In the genomic region with DNA sequence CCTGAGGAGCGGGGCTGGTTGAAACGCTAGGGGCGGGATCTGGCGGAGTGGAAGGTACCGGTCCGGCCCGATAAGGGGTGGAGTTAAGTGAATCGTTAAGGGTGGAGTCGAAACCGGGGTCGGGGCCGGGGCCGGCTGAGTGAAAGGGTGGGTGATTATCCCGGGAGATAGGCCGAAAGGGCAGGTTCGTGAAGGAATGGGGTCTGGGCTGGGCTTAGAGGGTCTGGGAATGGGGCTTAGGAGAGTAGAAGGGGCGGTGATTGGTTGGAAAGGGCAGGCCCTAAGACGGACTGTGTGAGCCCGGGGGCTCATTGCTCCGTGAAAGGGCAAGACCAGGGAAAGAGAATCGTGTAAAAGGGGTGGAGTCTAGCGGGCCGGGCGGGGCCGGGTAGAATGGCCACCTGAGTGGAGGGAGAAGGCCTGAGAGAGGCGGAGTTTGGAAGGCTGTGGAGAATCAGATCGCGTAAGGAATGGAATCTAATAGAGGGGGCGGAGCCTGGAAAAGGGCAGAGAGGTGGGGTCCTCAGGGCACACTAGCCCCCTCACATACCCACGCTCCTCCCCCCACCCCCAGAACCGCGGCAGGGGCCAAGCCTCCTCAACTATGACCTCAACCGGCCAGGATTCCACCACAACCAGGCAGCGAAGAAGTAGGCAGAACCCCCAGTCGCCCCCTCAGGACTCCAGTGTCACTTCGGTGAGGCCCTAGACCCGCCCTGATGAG, we compare ENCODE assay signal across 8 cellular contexts. TPM values are rescaled to one million over a fixed set of nuclear protein-coding genes. Genes with fewer than 3 reads are reported as not detected.
DNase-seq lines count a peak whose midpoint lies in the region; ATAC-seq, FAIRE-seq and TF ChIP-seq lines count a peak whose summit lies in the region.

No MANE protein-coding gene starts in this region.

- H2AFZ ChIP-seq in K562 (ENCODE audit: low read depth, low read length), result peak overlapping the region; percentile 84

- H3K9me1 ChIP-seq in K562 (ENCODE audit: control insufficient read depth, insufficient read depth, low read length), result no peaks in the 10 kb centered on the region

- peaks cover 8% of the 10 kb centered on the region for H3K79me2 ChIP-seq in K562 (ENCODE audit: control insufficient read depth, insufficient read depth, low read length)

- intact Hi-C loops in K562 (cut with micrococcal nuclease), result loop anchor here (5.0 to 10.0 kb wide), 5 partner anchors 40 to 373 kb away; partner anchors contain the start of genes GLOD5, PLP2, PQBP1 and SUV39H1

- no peak for TF ChIP-seq CTCF in K562 (IDR thresholded peaks at IDR 0.05 in 2 of 3, conservative IDR thresholded peaks at IDR 0.05 in 1 of 3; ENCODE audit: insufficient read depth in 2 of 3, low read depth in 1 of 3, low read length in 3 of 3)

- H3K4me2 ChIP-seq in K562 (ENCODE audit: insufficient read depth, low read length) (peak overlapping the region; percentile 82), skeletal muscle satellite cell (ENCODE audit: low read length) (peak overlapping the region; percentile 80)

- DNase-seq in activated T-cell treated with anti-CD3 and anti-CD28 coated beads for 1 hour (ENCODE audit: low read depth) (peak; percentile 14), NCI-H146 (lab: John Stamatoyannopoulos, UW) (peak; percentile 89), T-helper 1 cell (peak; percentile 20 to 81 (median 33)), K562 (ENCODE audit: extremely low read depth in 1 of 4, low spot score in 3 of 4) (peak; percentile 74 to 93 (median 78))
- DNase-seq in activated T-cell treated with anti-CD3 and anti-CD28 coated beads, Interleukin-2, amount 50 U/mL, for 1 hour, result no peak

- H3K27me3 ChIP-seq in K562 (ENCODE audit: control insufficient read depth in 2 of 2, insufficient read depth in 2 of 2, low read length in 2 of 2), result no peaks in the 10 kb centered on the region
- no peaks in the 10 kb centered on the region for H3K27me3 ChIP-seq in iPS-18a (ENCODE audit: control insufficient read depth, insufficient read depth, low read length)
- H3K27me3 ChIP-seq in skeletal muscle satellite cell (ENCODE audit: control insufficient read depth, insufficient read depth, low read length), result no peaks in the 10 kb centered on the region

- H3K9ac ChIP-seq in K562 (ENCODE audit: insufficient read depth in 1 of 2, low read depth in 2 of 2, low read length in 2 of 2), result peak overlapping the region; percentile 92 to 94
- H3K9ac ChIP-seq in iPS-18a (ENCODE audit: low read length), result peak overlapping the region; percentile 81
- peak overlapping the region; percentile 95 for H3K9ac ChIP-seq in skeletal muscle satellite cell (ENCODE audit: low read depth, low read length)

- no peak for FAIRE-seq in K562 (lab: Jason Lieb, UNC)

- peak overlapping the region; percentile 97 for H3K27ac ChIP-seq in K562 (ENCODE audit: extremely low read depth, low read depth, low read length)
- peak overlapping the region; percentile 35 for H3K27ac ChIP-seq in iPS-18a (ENCODE audit: low read length)

- peak; percentile 95 for TF ChIP-seq POLR2A in K562 (conservative IDR thresholded peaks at IDR 0.05)

- no peaks in the 10 kb centered on the region for H4K20me1 ChIP-seq in K562 (replicated peaks; ENCODE audit: control insufficient read depth, insufficient read depth, low read length)

- CTCF ChIA-PET in K562 (lab: Yijun Ruan, JAX; ENCODE audit: low intra/inter-chr PET ratio), result no interaction called here

- 0% methylated on average over 18 of the region's 37 CpGs for WGBS in K562 (ENCODE audit: insufficient coverage, low coverage, missing lambda C conversion rate)

- in situ Hi-C loops in K562 (cut with MboI), result no loop called here

- H3K36me3 ChIP-seq in K562 (ENCODE audit: control insufficient read depth, insufficient read depth, low read length) (peaks cover 34% of the 10 kb centered on the region; the same call in 2 of the 3 replicates), iPS-18a (ENCODE audit: control insufficient read depth, low read depth, low read length) (peaks cover 4% of the 10 kb centered on the region), skeletal muscle satellite cell (ENCODE audit: insufficient read depth, low read length) (no peaks in the 10 kb centered on the region)

- H3K4me1 ChIP-seq in K562 (replicated peaks in 1 of 2; ENCODE audit: control insufficient read depth in 2 of 2, insufficient read depth in 2 of 2, low read length in 2 of 2) (peaks cover 12 to 33% of the 10 kb centered on the region in 2 experiments), iPS-18a (ENCODE audit: control insufficient read depth, low read depth, low read length) (no peaks in the 10 kb centered on the region), skeletal muscle satellite cell (ENCODE audit: control insufficient read depth, insufficient read depth, low read length) (peaks cover 5% of the 10 kb centered on the region)

- H3K4me3 ChIP-seq in K562 (peak overlapping the region; percentile 69), iPS-18a (ENCODE audit: low read length) (peak overlapping the region; percentile 73), skeletal muscle satellite cell (ENCODE audit: low read length) (peak overlapping the region; percentile 87)

- POLR2A ChIA-PET in K562 (lab: Yijun Ruan, JAX), result interaction anchor here (0.6 to 2.0 kb wide), 8 partner anchors 15 to 238 kb away, joined by 3 to 5 read pairs (median 3); partner anchors contain the start of gene SLC35A2

- no peak for TF ChIP-seq EP300 in K562 (IDR thresholded peaks at IDR 0.05; ENCODE audit: low read length)

- no peak for TF ChIP-seq RAD21 in K562 (CRISPR knock-in tag; conservative IDR thresholded peaks at IDR 0.05 in 1 of 2, IDR thresholded peaks at IDR 0.05 in 1 of 2)

- H3K9me3 ChIP-seq in K562 (replicated peaks; ENCODE audit: control insufficient read depth, insufficient read depth, low read depth, low read length) (no peaks in the 10 kb centered on the region), iPS-18a (ENCODE audit: control insufficient read depth, low read depth, low read length) (peaks cover 13% of the 10 kb centered on the region), skeletal muscle satellite cell (replicated peaks; ENCODE audit: low read length) (no peaks in the 10 kb centered on the region)

- TSS peak; percentile 82 for BruUV-seq in K562 (replicated peaks; lab: Mats Ljungman, UMichigan)

- ATAC-seq in HG02870 (IDR thresholded peaks at IDR 0.05; ENCODE audit: unreplicated experiment) (peak; percentile 34), K562 (peak; percentile 75)

RNA-seq across cellular contexts. Expression of gene HDAC6, which starts 0.4 kb away (rescaled TPM):
- 513 and 751 TPM in 2 replicates for total RNA-seq in K562 (2011; cell fraction: chromatin; rRNA removed; ENCODE audit: low replicate concordance)
- total RNA-seq in K562 (2011; cell fraction: nucleolus; rRNA removed), result 276 and 285 TPM in 2 replicates
- total RNA-seq in K562 (2011; cell fraction: nucleoplasm; rRNA removed), result 301 and 344 TPM in 2 replicates
- total RNA-seq in K562 (2014; rRNA removed), result 60.0 and 71.2 TPM in 2 replicates
- 59.0 and 66.5 TPM in 2 replicates for total RNA-seq in K562 (2014; rRNA removed; fragmentation: Illumina TruSeq; extraction: Trizol)
- total RNA-seq in K562 (2015; rRNA removed; fragmentation: Illumina TruSeq; extraction: Trizol), result 48.9 and 52.3 TPM in 2 replicates
- total RNA-seq in K562 (2021), result 83.1 and 91.8 TPM in 2 replicates
- polyA plus RNA-seq in K562 (2011; rRNA removed), result 85.5 and 150 TPM in 2 replicates
- polyA plus RNA-seq in K562 (2011; cell fraction: cytosol; rRNA removed), result 63.6 and 65.5 TPM in 2 replicates
- 776 and 956 TPM in 2 replicates for polyA plus RNA-seq in K562 (2011; cell fraction: nucleus; rRNA removed)
- polyA plus RNA-seq in K562 (2012), result 67.3 and 134 TPM in 2 replicates
- polyA plus RNA-seq in K562 (2014; fragmentation: Illumina TruSeq; extraction: Trizol), result 69.1 and 86.3 TPM in 2 replicates
- polyA plus RNA-seq in K562 (2014; fragmentation: Nextera tagmentation; extraction: Ambion mirVana), result 10 to 100 TPM; 29.9 to 31.4 TPM
- 86.0 and 101 TPM in 2 replicates for polyA plus RNA-seq in K562 (2014; rRNA removed)
- polyA minus RNA-seq in K562 (2011; rRNA and poly(A)+ RNA removed), result 49.8 and 78.8 TPM in 2 replicates
- 37.1 and 39.1 TPM in 2 replicates for polyA minus RNA-seq in K562 (2011; cell fraction: cytosol; rRNA and poly(A)+ RNA removed)
- 85.1 and 160 TPM in 2 replicates for polyA minus RNA-seq in K562 (2011; cell fraction: nucleus; rRNA and poly(A)+ RNA removed)
- 15.2 and 20.5 TPM in 2 replicates for total RNA-seq in skeletal muscle satellite cell (2012; rRNA removed)

RNA-seq across cellular contexts. Expression of gene GATA1, which starts 15.9 kb away (rescaled TPM):
- total RNA-seq in K562 (2011; cell fraction: chromatin; rRNA removed; ENCODE audit: low replicate concordance), result 40.7 and 118 TPM in 2 replicates
- total RNA-seq in K562 (2011; cell fraction: nucleolus; rRNA removed), result 98.8 and 99.1 TPM in 2 replicates
- total RNA-seq in K562 (2011; cell fraction: nucleoplasm; rRNA removed), result 82.1 and 86.1 TPM in 2 replicates
- total RNA-seq in K562 (2014; rRNA removed), result 205 and 244 TPM in 2 replicates
- 45.4 and 62.0 TPM in 2 replicates for total RNA-seq in K562 (2014; rRNA removed; fragmentation: Illumina TruSeq; extraction: Trizol)
- 115 and 116 TPM in 2 replicates for total RNA-seq in K562 (2015; rRNA removed; fragmentation: Illumina TruSeq; extraction: Trizol)
- total RNA-seq in K562 (2021), result 291 and 297 TPM in 2 replicates
- polyA plus RNA-seq in K562 (2011; rRNA removed), result 74.3 and 167 TPM in 2 replicates
- polyA plus RNA-seq in K562 (2011; cell fraction: cytosol; rRNA removed), result 184 and 365 TPM in 2 replicates
- 174 and 282 TPM in 2 replicates for polyA plus RNA-seq in K562 (2011; cell fraction: nucleus; rRNA removed)
- 160 and 227 TPM in 2 replicates for polyA plus RNA-seq in K562 (2012)
- 273 and 284 TPM in 2 replicates for polyA plus RNA-seq in K562 (2014; fragmentation: Illumina TruSeq; extraction: Trizol)
- 10 to 100 TPM; 11.9 to 97.4 TPM for polyA plus RNA-seq in K562 (2014; fragmentation: Nextera tagmentation; extraction: Ambion mirVana)
- polyA plus RNA-seq in K562 (2014; rRNA removed), result 206 and 246 TPM in 2 replicates
- 39.3 and 48.9 TPM in 2 replicates for polyA minus RNA-seq in K562 (2011; rRNA and poly(A)+ RNA removed)
- 148 and 160 TPM in 2 replicates for polyA minus RNA-seq in K562 (2011; cell fraction: cytosol; rRNA and poly(A)+ RNA removed)
- polyA minus RNA-seq in K562 (2011; cell fraction: nucleus; rRNA and poly(A)+ RNA removed), result 38.2 and 38.7 TPM in 2 replicates
- total RNA-seq in skeletal muscle satellite cell (2012; rRNA removed), result not detected in 2 replicates

RNA-seq across cellular contexts. Expression of gene ERAS, which starts 24.1 kb away (rescaled TPM):
- 0.79 and 2.3 TPM in 2 replicates for total RNA-seq in K562 (2011; cell fraction: chromatin; rRNA removed; ENCODE audit: low replicate concordance)
- total RNA-seq in K562 (2011; cell fraction: nucleolus; rRNA removed), result 0.83 and 1.8 TPM in 2 replicates
- 0.84 and 0.95 TPM in 2 replicates for total RNA-seq in K562 (2011; cell fraction: nucleoplasm; rRNA removed)
- not detected in 2 replicates for total RNA-seq in K562 (2014; rRNA removed)
- total RNA-seq in K562 (2014; rRNA removed; fragmentation: Illumina TruSeq; extraction: Trizol), result not detected in 2 replicates
- total RNA-seq in K562 (2015; rRNA removed; fragmentation: Illumina TruSeq; extraction: Trizol), result not detected in 2 replicates
- not detected in 2 replicates for total RNA-seq in K562 (2021)
- 0.07 and 0.11 TPM in 2 replicates for polyA plus RNA-seq in K562 (2011; rRNA removed)
- 0.39 TPM in 1 of 2 replicates, not detected in the other for polyA plus RNA-seq in K562 (2011; cell fraction: cytosol; rRNA removed)
- polyA plus RNA-seq in K562 (2011; cell fraction: nucleus; rRNA removed), result 0.34 and 0.77 TPM in 2 replicates
- 0.42 TPM in 1 of 2 replicates, not detected in the other for polyA plus RNA-seq in K562 (2012)
- polyA plus RNA-seq in K562 (2014; fragmentation: Illumina TruSeq; extraction: Trizol), result not detected in 2 replicates
- not detected for polyA plus RNA-seq in K562 (2014; fragmentation: Nextera tagmentation; extraction: Ambion mirVana)
- polyA plus RNA-seq in K562 (2014; rRNA removed), result 0.12 TPM in 1 of 2 replicates, not detected in the other
- not detected in 2 replicates for polyA minus RNA-seq in K562 (2011; rRNA and poly(A)+ RNA removed)
- not detected in 2 replicates for polyA minus RNA-seq in K562 (2011; cell fraction: cytosol; rRNA and poly(A)+ RNA removed)
- 0.33 TPM in 1 of 2 replicates, not detected in the other for polyA minus RNA-seq in K562 (2011; cell fraction: nucleus; rRNA and poly(A)+ RNA removed)
- not detected in 2 replicates for total RNA-seq in skeletal muscle satellite cell (2012; rRNA removed)

RNA-seq across cellular contexts. Expression of gene PCSK1N, which starts 33.2 kb away (rescaled TPM):
- total RNA-seq in K562 (2011; cell fraction: chromatin; rRNA removed; ENCODE audit: low replicate concordance), result not detected in 2 replicates
- not detected in 2 replicates for total RNA-seq in K562 (2011; cell fraction: nucleolus; rRNA removed)
- not detected in 2 replicates for total RNA-seq in K562 (2011; cell fraction: nucleoplasm; rRNA removed)
- total RNA-seq in K562 (2014; rRNA removed) (0.54 and 0.61 TPM in 2 replicates), K562 (2014; rRNA removed; fragmentation: Illumina TruSeq; extraction: Trizol) (not detected in 2 replicates), K562 (2015; rRNA removed; fragmentation: Illumina TruSeq; extraction: Trizol) (not detected in 2 replicates), K562 (2021) (0.36 and 0.55 TPM in 2 replicates)
- polyA plus RNA-seq in K562 (2011; rRNA removed) (0.16 TPM in 1 of 2 replicates, not detected in the other), K562 (2014; fragmentation: Illumina TruSeq; extraction: Trizol) (not detected in 2 replicates), K562 (2014; fragmentation: Nextera tagmentation; extraction: Ambion mirVana) (not detected), K562 (2014; rRNA removed) (0.07 and 0.85 TPM in 2 replicates)
- polyA plus RNA-seq in K562 (2011; cell fraction: cytosol; rRNA removed), result 0.04 and 0.39 TPM in 2 replicates
- 0.63 TPM in 1 of 2 replicates, not detected in the other for polyA plus RNA-seq in K562 (2011; cell fraction: nucleus; rRNA removed)
- 0.29 and 0.40 TPM in 2 replicates for polyA plus RNA-seq in K562 (2012)
- polyA minus RNA-seq in K562 (2011; rRNA and poly(A)+ RNA removed), result 1.2 TPM in 1 of 2 replicates, not detected in the other
- not detected in 2 replicates for polyA minus RNA-seq in K562 (2011; cell fraction: cytosol; rRNA and poly(A)+ RNA removed)
- polyA minus RNA-seq in K562 (2011; cell fraction: nucleus; rRNA and poly(A)+ RNA removed), result not detected in 2 replicates
- total RNA-seq in skeletal muscle satellite cell (2012; rRNA removed), result 0.44 and 0.51 TPM in 2 replicates

RNA-seq across cellular contexts. Expression of gene GLOD5, which starts 40.7 kb away (rescaled TPM):
- total RNA-seq in K562 (2011; cell fraction: chromatin; rRNA removed; ENCODE audit: low replicate concordance), result not detected in 2 replicates
- total RNA-seq in K562 (2011; cell fraction: nucleolus; rRNA removed), result not detected in 2 replicates
- not detected in 2 replicates for total RNA-seq in K562 (2011; cell fraction: nucleoplasm; rRNA removed)
- total RNA-seq in K562 (2014; rRNA removed) (0.27 and 1.1 TPM in 2 replicates), K562 (2014; rRNA removed; fragmentation: Illumina TruSeq; extraction: Trizol) (1.5 and 1.7 TPM in 2 replicates), K562 (2015; rRNA removed; fragmentation: Illumina TruSeq; extraction: Trizol) (1.7 and 2.2 TPM in 2 replicates), K562 (2021) (1.4 and 1.9 TPM in 2 replicates)
- polyA plus RNA-seq in K562 (2011; rRNA removed) (3.4 and 4.3 TPM in 2 replicates), K562 (2014; fragmentation: Illumina TruSeq; extraction: Trizol) (2.2 and 3.1 TPM in 2 replicates), K562 (2014; fragmentation: Nextera tagmentation; extraction: Ambion mirVana) (1 to 10 TPM; 3.8 to 4.4 TPM), K562 (2014; rRNA removed) (2.0 and 3.2 TPM in 2 replicates)
- 4.0 and 5.8 TPM in 2 replicates for polyA plus RNA-seq in K562 (2011; cell fraction: cytosol; rRNA removed)
- 0.81 and 0.94 TPM in 2 replicates for polyA plus RNA-seq in K562 (2011; cell fraction: nucleus; rRNA removed)
- polyA plus RNA-seq in K562 (2012), result 1.1 and 2.9 TPM in 2 replicates
- polyA minus RNA-seq in K562 (2011; rRNA and poly(A)+ RNA removed), result 0.88 and 1.2 TPM in 2 replicates
- not detected in 2 replicates for polyA minus RNA-seq in K562 (2011; cell fraction: cytosol; rRNA and poly(A)+ RNA removed)
- not detected in 2 replicates for polyA minus RNA-seq in K562 (2011; cell fraction: nucleus; rRNA and poly(A)+ RNA removed)
- total RNA-seq in skeletal muscle satellite cell (2012; rRNA removed), result not detected in 2 replicates
